ENCODE assay signal across 7 cellular contexts in the genomic region with DNA sequence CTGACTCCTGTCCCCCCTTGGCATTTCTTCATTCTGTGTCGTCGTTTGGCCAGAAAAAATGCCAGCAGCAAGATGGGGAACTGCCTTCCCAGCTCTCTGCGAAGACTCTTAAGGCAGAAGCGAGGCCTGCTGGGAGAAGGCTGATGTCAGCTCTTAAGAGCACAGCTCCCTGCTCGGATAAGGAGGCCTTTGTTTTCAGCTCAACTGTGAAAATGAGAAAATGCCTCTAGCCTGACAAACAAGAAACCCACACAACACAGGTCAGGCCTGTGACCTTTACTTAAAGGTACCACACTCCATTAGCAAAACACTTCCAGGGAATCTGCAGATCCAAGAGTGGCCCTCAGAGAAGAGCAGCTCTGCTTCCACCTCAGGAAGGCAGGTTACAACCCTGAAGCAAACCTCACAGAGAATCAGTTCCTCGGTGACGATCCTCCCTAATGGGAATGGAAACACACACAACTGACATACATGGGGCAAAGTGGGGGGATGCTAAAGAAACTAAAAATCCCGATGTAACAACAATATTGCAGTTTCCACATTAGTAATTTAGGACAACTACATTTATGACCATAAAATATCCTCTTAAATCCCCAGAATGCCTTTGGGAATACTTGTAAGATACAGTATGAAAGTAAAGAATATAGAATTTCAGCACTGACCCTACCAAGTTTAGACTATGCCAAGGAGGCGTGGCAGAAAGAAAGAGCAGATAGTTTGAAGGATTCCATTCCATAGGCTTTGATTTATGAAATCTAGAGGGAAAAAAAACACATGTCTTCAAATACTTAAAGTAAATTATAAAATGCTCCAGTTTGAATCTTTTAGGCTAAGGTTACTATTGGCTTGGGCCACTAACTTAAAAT. TPM values are rescaled to one million over a fixed set of nuclear protein-coding genes. Genes with fewer than 3 reads are reported as not detected.
DNase-seq lines count a peak whose midpoint lies in the region; ATAC-seq and TF ChIP-seq lines count a peak whose summit lies in the region.

No MANE protein-coding gene starts in this region.

- no peaks in the 10 kb centered on the region for H3K9me3 ChIP-seq in breast epithelium

- peaks cover 26% of the 10 kb centered on the region for H3K36me3 Mint-ChIP-seq in stimulated activated effector memory CD8-positive, alpha-beta T cell treated with anti-CD3 and anti-CD28 coated beads, Interleukin-12 subunit alpha, Interleukin-12 subunit beta, amount 100 ng/mL, for 72 hours
- peaks cover 27% of the 10 kb centered on the region for H3K36me3 Mint-ChIP-seq in activated CD4-positive, alpha-beta T cell treated with anti-CD3 and anti-CD28 coated beads for 36 hours (ENCODE audit: low read depth)

- no peak for TF ChIP-seq POLR2A in breast epithelium (IDR thresholded peaks at IDR 0.05)

- no peaks in the 10 kb centered on the region for H3K27me3 Mint-ChIP-seq in activated CD4-positive, alpha-beta T cell treated with anti-CD3 and anti-CD28 coated beads for 36 hours

- in situ Hi-C loops in ACHN (cut with HindIII; ENCODE audit: low pct_ligation_motif_present, low pct_unique_long_range_greater_than_20kb, low sequenced_read_pairs) = no loop called here

- DNase-seq in NCI-H1048 (lab: John Stamatoyannopoulos, UW) = peak; percentile 59
- peak; percentile 61 to 79 for DNase-seq in breast epithelium (ENCODE audit: low spot score in 2 of 2)
- DNase-seq in kidney epithelial cell (ENCODE audit: low read depth) = peak; percentile 93
- DNase-seq in stimulated activated effector memory CD8-positive, alpha-beta T cell treated with anti-CD3 and anti-CD28 coated beads, Interleukin-12 subunit alpha, Interleukin-12 subunit beta, amount 100 ng/mL, for 72 hours (ENCODE audit: low spot score in 2 of 2) = no peak
- DNase-seq in activated CD4-positive, alpha-beta T cell treated with anti-CD3 and anti-CD28 coated beads for 36 hours = no peak
- DNase-seq in activated CD8-positive, alpha-beta memory T cell treated with anti-CD3 and anti-CD28 coated beads, Interleukin-2, amount 50 U/mL, for 4 hours = no peak
- DNase-seq in ACHN = no peak

- no peaks in the 10 kb centered on the region for H3K27me3 ChIP-seq in breast epithelium
- no peaks in the 10 kb centered on the region for H3K27me3 ChIP-seq in kidney epithelial cell (ENCODE audit: control insufficient read depth, insufficient read depth, low read length)

- H3K36me3 ChIP-seq in breast epithelium (no peaks in the 10 kb centered on the region), kidney epithelial cell (ENCODE audit: control insufficient read depth, insufficient read depth, low read length) (no peaks in the 10 kb centered on the region)

- CTCF ChIA-PET in activated CD4-positive, alpha-beta T cell treated with anti-CD3 and anti-CD28 coated beads for 36 hours (lab: Charles Lee) = interaction anchor here (0.6 kb wide), 2 partner anchors 15 to 26 kb away, joined by 3 read pairs; no protein-coding TSS in a partner anchor

- TF ChIP-seq CTCF in breast epithelium (IDR thresholded peaks at IDR 0.05) (no peak), kidney epithelial cell (IDR thresholded peaks at IDR 0.05; ENCODE audit: insufficient read depth, low read length, poor library complexity, severe bottlenecking) (no peak)

- H3K9me3 Mint-ChIP-seq in stimulated activated effector memory CD8-positive, alpha-beta T cell treated with anti-CD3 and anti-CD28 coated beads, Interleukin-12 subunit alpha, Interleukin-12 subunit beta, amount 100 ng/mL, for 72 hours = peaks cover 5% of the 10 kb centered on the region
- no peaks in the 10 kb centered on the region for H3K9me3 Mint-ChIP-seq in activated CD4-positive, alpha-beta T cell treated with anti-CD3 and anti-CD28 coated beads for 36 hours (ENCODE audit: low read depth)

- H3K27ac Mint-ChIP-seq in stimulated activated effector memory CD8-positive, alpha-beta T cell treated with anti-CD3 and anti-CD28 coated beads, Interleukin-12 subunit alpha, Interleukin-12 subunit beta, amount 100 ng/mL, for 72 hours = peak overlapping the region; percentile 10
- H3K27ac Mint-ChIP-seq in activated CD4-positive, alpha-beta T cell treated with anti-CD3 and anti-CD28 coated beads for 36 hours = no peak overlapping the region

- H3K27ac ChIP-seq in breast epithelium = peak overlapping the region; percentile 86

- peak overlapping the region in 2 of 3 donors; percentile 16 to 29 for H3K4me3 ChIP-seq in breast epithelium
- H3K4me3 ChIP-seq in kidney epithelial cell (ENCODE audit: low read depth, low read length) = no peak overlapping the region

- H3K4me3 Mint-ChIP-seq in stimulated activated effector memory CD8-positive, alpha-beta T cell treated with anti-CD3 and anti-CD28 coated beads, Interleukin-12 subunit alpha, Interleukin-12 subunit beta, amount 100 ng/mL, for 72 hours = no peak overlapping the region
- no peak overlapping the region for H3K4me3 Mint-ChIP-seq in activated CD4-positive, alpha-beta T cell treated with anti-CD3 and anti-CD28 coated beads for 36 hours

- H3K4me1 ChIP-seq in breast epithelium = peaks cover 6 to 39% of the 10 kb centered on the region in 2 donors

- H3K4me1 Mint-ChIP-seq in stimulated activated effector memory CD8-positive, alpha-beta T cell treated with anti-CD3 and anti-CD28 coated beads, Interleukin-12 subunit alpha, Interleukin-12 subunit beta, amount 100 ng/mL, for 72 hours = peaks cover 64% of the 10 kb centered on the region
- H3K4me1 Mint-ChIP-seq in activated CD4-positive, alpha-beta T cell treated with anti-CD3 and anti-CD28 coated beads for 36 hours = peaks cover 39% of the 10 kb centered on the region

- POLR2A ChIA-PET in activated CD4-positive, alpha-beta T cell treated with anti-CD3 and anti-CD28 coated beads for 36 hours (lab: Charles Lee) = interaction anchor here (0.8 kb wide), 1 partner anchor 10 kb away, joined by 13 read pairs; no protein-coding TSS in a partner anchor

- intact Hi-C loops in breast epithelium (cut with DNase I; ENCODE audit: low total_unique reads) = no loop called here
- intact Hi-C loops in activated CD4-positive, alpha-beta T cell treated with anti-CD3 and anti-CD28 coated beads for 36 hours (cut with DNase I, micrococcal nuclease) = no loop called here

- ATAC-seq in stimulated activated effector memory CD8-positive, alpha-beta T cell treated with anti-CD3 and anti-CD28 coated beads, Interleukin-12 subunit alpha, Interleukin-12 subunit beta, amount 100 ng/mL, for 72 hours = no peak
- no peak for ATAC-seq in activated CD4-positive, alpha-beta T cell treated with anti-CD3 and anti-CD28 coated beads for 36 hours

RNA-seq across cellular contexts. Expression of a gene that starts 52.1 kb away (rescaled TPM):
- total RNA-seq in breast epithelium (10 to 100 TPM; 48.0 to 90.0 (median 68.5) TPM), kidney epithelial cell (95.7 and 96.3 TPM in 2 replicates)
- 10 to 100 TPM; 24.4 to 24.9 TPM for total RNA-seq in activated CD4-positive, alpha-beta T cell treated with anti-CD3 and anti-CD28 coated beads for 36 hours

Comparison
In these comparisons a context has a peak if more than half of its experiments do, and no peak if none do; other contexts are left out.
1. DNase-seq: peak in NCI-H1048 (single experiment), breast epithelium (2 of 2) and kidney epithelial cell (single experiment); none in stimulated activated effector memory CD8-positive, alpha-beta T cell treated with anti-CD3 and anti-CD28 coated beads, Interleukin-12 subunit alpha, Interleukin-12 subunit beta, amount 100 ng/mL, for 72 hours (0 of 2), activated CD4-positive, alpha-beta T cell treated with anti-CD3 and anti-CD28 coated beads for 36 hours (single experiment), activated CD8-positive, alpha-beta memory T cell treated with anti-CD3 and anti-CD28 coated beads, Interleukin-2, amount 50 U/mL, for 4 hours (single experiment) and ACHN (single experiment).